Comparison of ENCODE assay signal across 8 cellular contexts in the genomic region with DNA sequence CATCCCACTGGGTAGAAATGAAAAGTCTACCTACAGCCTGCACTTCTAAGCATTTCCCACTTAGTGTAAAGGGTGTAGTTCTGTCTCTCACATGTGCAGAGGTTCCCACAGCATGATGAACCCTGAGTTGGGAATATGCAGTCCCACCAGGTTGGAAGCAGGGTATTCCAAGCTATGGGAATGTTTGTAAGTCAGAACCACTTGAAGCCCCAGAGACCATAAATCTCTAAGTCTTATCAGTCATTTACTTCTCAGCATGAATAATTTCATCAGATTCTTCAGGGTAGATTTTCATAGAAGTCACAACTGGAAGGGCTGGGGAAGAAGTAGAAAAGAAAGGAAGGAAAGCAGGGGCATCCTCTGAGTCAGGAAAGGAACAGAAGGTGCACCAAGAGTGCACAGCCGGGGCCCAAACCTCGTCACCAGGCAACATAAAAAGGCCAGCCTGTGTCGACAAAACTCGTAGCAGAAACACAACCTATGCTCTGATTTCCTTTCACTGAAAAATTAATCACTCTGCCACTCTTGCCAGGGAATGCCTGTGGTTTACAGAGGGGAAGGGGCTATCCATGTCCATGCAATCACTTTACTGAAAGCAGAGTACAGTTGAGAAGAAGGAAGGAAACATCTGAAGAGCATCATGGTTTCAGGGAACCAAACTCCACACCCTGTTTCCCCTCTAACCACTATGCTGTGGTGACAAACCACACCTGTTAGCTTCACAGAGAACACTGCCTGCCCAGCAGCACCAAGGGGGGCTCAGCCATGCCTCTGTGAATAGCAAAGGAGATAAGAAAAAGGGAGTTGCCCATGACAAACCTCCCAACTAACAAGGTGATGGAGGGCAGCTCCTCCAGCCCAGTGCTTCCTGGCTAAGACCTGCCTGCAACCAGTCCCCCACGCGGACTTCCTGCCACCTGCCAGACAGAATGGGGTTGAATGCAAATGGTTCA. TPM values are rescaled to one million over a fixed set of nuclear protein-coding genes. Genes with fewer than 3 reads are reported as not detected.
DNase-seq lines count a peak whose midpoint lies in the region; ATAC-seq and TF ChIP-seq lines count a peak whose summit lies in the region.

No MANE protein-coding gene starts in this region.

- H3K4me1 ChIP-seq in BLaER1: peaks cover 43% of the 10 kb centered on the region
- H3K4me1 ChIP-seq in HAP-1: peaks cover under 1% of the 10 kb centered on the region; the same call in 1 of the 2 replicates

- intact Hi-C loops in activated CD8-positive, alpha-beta T cell treated with anti-CD3 and anti-CD28 coated beads for 36 hours (cut with micrococcal nuclease): loop anchor here (2.0 kb wide), 1 partner anchor 19 kb away; no protein-coding TSS in a partner anchor

- H3K36me3 Mint-ChIP-seq in activated CD8-positive, alpha-beta T cell treated with anti-CD3 and anti-CD28 coated beads for 36 hours (ENCODE audit: low read depth): no peaks in the 10 kb centered on the region
- H3K36me3 Mint-ChIP-seq in stimulated activated naive B cell treated with anti-CD40 and anti-IgM and Interleukin-4, amounts not matched to agents 10 μg/mL and 1 μg/mL and 100 μg/mL, for 72 hours: peaks cover 6 to 32% of the 10 kb centered on the region in 2 donors

- POLR2A ChIA-PET in activated CD8-positive, alpha-beta T cell treated with anti-CD3 and anti-CD28 coated beads for 36 hours (lab: Charles Lee): interaction anchor here (0.9 to 1.3 kb wide), 4 partner anchors 11 to 69 kb away, joined by 3 to 5 read pairs (median 3); no protein-coding TSS in a partner anchor

- peak overlapping the region; percentile 31 for H3K4me3 Mint-ChIP-seq in activated CD8-positive, alpha-beta T cell treated with anti-CD3 and anti-CD28 coated beads for 36 hours
- peak overlapping the region; percentile 14 to 39 for H3K4me3 Mint-ChIP-seq in stimulated activated naive B cell treated with anti-CD40 and anti-IgM and Interleukin-4, amounts not matched to agents 10 μg/mL and 1 μg/mL and 100 μg/mL, for 72 hours

- no peak overlapping the region for H3K4me3 ChIP-seq in BLaER1
- no peak overlapping the region for H3K4me3 ChIP-seq in fibroblast of the aortic adventitia (ENCODE audit: low read depth, low read length)
- H3K4me3 ChIP-seq in HAP-1: no peak overlapping the region

- TF ChIP-seq CTCF in activated CD8-positive, alpha-beta T cell treated with anti-CD3 and anti-CD28 coated beads for 36 hours (IDR thresholded peaks at IDR 0.05): no peak
- no peak for TF ChIP-seq CTCF in fibroblast of the aortic adventitia (IDR thresholded peaks at IDR 0.05; ENCODE audit: insufficient read depth, low read length)

- H3K9ac ChIP-seq in BLaER1: no peak overlapping the region

- 0 out of 2 replicates have a peak overlapping the region, but pooled peaks have one; percentile 11 for H3K27ac ChIP-seq in BLaER1

- H3K27me3 ChIP-seq in BLaER1 (no peaks in the 10 kb centered on the region), HAP-1 (ENCODE audit: low read depth) (no peaks in the 10 kb centered on the region)

- no peaks in the 10 kb centered on the region for H3K27me3 Mint-ChIP-seq in activated CD8-positive, alpha-beta T cell treated with anti-CD3 and anti-CD28 coated beads for 36 hours
- H3K27me3 Mint-ChIP-seq in stimulated activated naive B cell treated with anti-CD40 and anti-IgM and Interleukin-4, amounts not matched to agents 10 μg/mL and 1 μg/mL and 100 μg/mL, for 72 hours: no peaks in the 10 kb centered on the region

- peak overlapping the region; percentile 78 for H3K4me2 ChIP-seq in BLaER1

- CTCF ChIA-PET in activated CD8-positive, alpha-beta T cell treated with anti-CD3 and anti-CD28 coated beads for 36 hours (lab: Charles Lee): interaction anchor here (0.8 to 3.0 kb wide), 8 partner anchors 12 to 113 kb away, joined by 3 to 18 read pairs (median 6); partner anchors contain the start of gene SH3BP5

- H4K20me1 ChIP-seq in BLaER1: no peaks in the 10 kb centered on the region

- peaks cover 38% of the 10 kb centered on the region for H3K4me1 Mint-ChIP-seq in activated CD8-positive, alpha-beta T cell treated with anti-CD3 and anti-CD28 coated beads for 36 hours (ENCODE audit: low read depth)
- H3K4me1 Mint-ChIP-seq in stimulated activated naive B cell treated with anti-CD40 and anti-IgM and Interleukin-4, amounts not matched to agents 10 μg/mL and 1 μg/mL and 100 μg/mL, for 72 hours: peaks cover 53 to 87% of the 10 kb centered on the region in 2 donors

- ATAC-seq in GM19455 (IDR thresholded peaks at IDR 0.05; ENCODE audit: unreplicated experiment) (peak; percentile 88), HG03521 (IDR thresholded peaks at IDR 0.05; ENCODE audit: unreplicated experiment) (peak; percentile 82)
- peak; percentile 89 for ATAC-seq in activated CD8-positive, alpha-beta T cell treated with anti-CD3 and anti-CD28 coated beads for 36 hours
- peak; percentile 89 to 90 for ATAC-seq in stimulated activated naive B cell treated with anti-CD40 and anti-IgM and Interleukin-4, amounts not matched to agents 10 μg/mL and 1 μg/mL and 100 μg/mL, for 72 hours (replicated peaks)

- H3K27ac Mint-ChIP-seq in activated CD8-positive, alpha-beta T cell treated with anti-CD3 and anti-CD28 coated beads for 36 hours: peak overlapping the region; percentile 70
- H3K27ac Mint-ChIP-seq in stimulated activated naive B cell treated with anti-CD40 and anti-IgM and Interleukin-4, amounts not matched to agents 10 μg/mL and 1 μg/mL and 100 μg/mL, for 72 hours: peak overlapping the region; percentile 77

- H3K9me3 ChIP-seq in BLaER1: no peaks in the 10 kb centered on the region
- no peaks in the 10 kb centered on the region for H3K9me3 ChIP-seq in HAP-1

- H3K36me3 ChIP-seq in BLaER1 (no peaks in the 10 kb centered on the region), HAP-1 (replicated peaks) (no peaks in the 10 kb centered on the region)

- peak; percentile 85 for DNase-seq in activated CD8-positive, alpha-beta T cell treated with anti-CD3 and anti-CD28 coated beads for 36 hours
- DNase-seq in fibroblast of the aortic adventitia (ENCODE audit: low read depth): peak; percentile 75
- peak; percentile 49 for DNase-seq in stimulated activated naive B cell treated with anti-CD40 and anti-IgM and Interleukin-4, amounts not matched to agents 10 μg/mL and 1 μg/mL and 100 μg/mL, for 72 hours
- no peak for DNase-seq in cerebellar nuclear complex (lab: John Stamatoyannopoulos, UW)
- no peak for DNase-seq in HAP-1 (ENCODE audit: low spot score in 2 of 2)

- in situ Hi-C loops in HAP-1 (cut with MboI; ENCODE audit: low sequenced_read_pairs): no loop called here

- no peaks in the 10 kb centered on the region for H3K9me3 Mint-ChIP-seq in activated CD8-positive, alpha-beta T cell treated with anti-CD3 and anti-CD28 coated beads for 36 hours
- H3K9me3 Mint-ChIP-seq in stimulated activated naive B cell treated with anti-CD40 and anti-IgM and Interleukin-4, amounts not matched to agents 10 μg/mL and 1 μg/mL and 100 μg/mL, for 72 hours: peaks cover 3% of the 10 kb centered on the region in 2 donors

RNA-seq across cellular contexts. Expression of gene SH3BP5, which starts 40.5 kb away (rescaled TPM):
- total RNA-seq in activated CD8-positive, alpha-beta T cell treated with anti-CD3 and anti-CD28 coated beads for 36 hours: 1 to 10 TPM; 2.0 to 2.4 TPM
- total RNA-seq in fibroblast of the aortic adventitia (ENCODE audit: low replicate concordance): 25.5 and 153 TPM in 2 replicates

Comparison
In these comparisons a context has a peak if more than half of its experiments do, and no peak if none do; other contexts are left out.
1. DNase-seq: peak in activated CD8-positive, alpha-beta T cell treated with anti-CD3 and anti-CD28 coated beads for 36 hours (single experiment), fibroblast of the aortic adventitia (single experiment) and stimulated activated naive B cell treated with anti-CD40 and anti-IgM and Interleukin-4, amounts not matched to agents 10 μg/mL and 1 μg/mL and 100 μg/mL, for 72 hours (single experiment); none in cerebellar nuclear complex (0 of 2) and HAP-1 (0 of 2).
2. Peak in every context shown above with its lines, with median percentiles within 50 percentile points of each other: ATAC-seq.